Comparison of ENCODE assay signal across 21 cellular contexts in the genomic region with DNA sequence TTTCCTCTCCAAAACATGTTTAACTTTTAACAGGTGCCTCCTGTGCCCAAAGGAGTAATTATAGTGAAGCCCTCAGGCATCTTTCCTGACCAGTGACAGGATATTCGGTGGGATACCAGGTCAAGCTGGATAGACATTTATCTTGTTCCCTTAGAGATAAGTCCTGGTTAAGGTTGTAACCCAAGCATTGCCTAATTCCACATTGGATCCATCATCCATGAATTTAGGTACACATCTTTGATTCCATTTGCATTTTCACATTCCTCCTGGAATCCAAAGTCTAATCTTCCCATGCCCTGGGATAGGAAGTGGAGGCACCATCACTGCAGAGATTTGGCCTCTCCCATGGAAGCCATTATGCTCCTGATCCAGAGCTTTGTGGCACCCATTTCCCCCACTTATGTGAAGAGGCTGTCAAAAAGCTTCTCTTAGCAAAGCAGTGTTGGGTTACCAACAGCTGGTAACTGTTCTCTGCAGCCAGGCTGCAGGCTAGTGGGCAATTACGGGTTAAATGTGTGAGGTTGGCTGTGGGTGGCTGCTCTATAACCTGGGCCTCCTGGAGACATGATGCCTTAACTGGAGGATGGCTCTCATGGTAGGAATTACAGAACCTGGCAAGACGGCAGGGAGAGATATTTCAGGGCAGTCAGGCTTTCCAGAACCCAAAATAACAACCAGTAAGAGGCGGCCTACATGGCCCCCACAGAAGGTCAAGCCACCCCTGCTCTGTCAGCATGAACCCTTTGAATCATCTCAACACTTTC.
DNase-seq lines count a peak whose midpoint lies in the region; ATAC-seq, FAIRE-seq and TF ChIP-seq lines count a peak whose summit lies in the region.
"Had no signal": no experiment of that assay in that cellular context is flagged by ENCODE, and none has a peak within 500 bp of the region (broad histone marks: within the 10 kb centered on the region; RNA-seq: fewer than 3 reads in every experiment).

No MANE protein-coding gene starts in this region.

- no peak overlapping the region for H3K9ac ChIP-seq in H9 (ENCODE audit: extremely low read depth, insufficient read length, low read length)
- H3K9ac ChIP-seq: SK-N-SH had no signal

- no peak overlapping the region for H3K4me3 ChIP-seq in breast epithelium
- H3K4me3 ChIP-seq in psoas muscle: no peak overlapping the region
- H3K4me3 ChIP-seq: MG63 had no signal

- no peaks in the 10 kb centered on the region for H3K23me2 ChIP-seq in H9 (ENCODE audit: insufficient read length, low read depth, low read length, poor library complexity, severe bottlenecking)

- H3K27me3 ChIP-seq in breast epithelium (no peaks in the 10 kb centered on the region), psoas muscle (ENCODE audit: insufficient read depth in 3 of 3, low read length in 2 of 3) (no peaks in the 10 kb centered on the region), H9 (ENCODE audit: insufficient read depth, low read length) (no peaks in the 10 kb centered on the region)
- H3K27me3 ChIP-seq: MG63 had no signal

- peak; percentile 33 for FAIRE-seq in HTR-8/SVneo (lab: Jason Lieb, UNC)
- FAIRE-seq: D721Med, GM12892, H1 had no signal

- no peak overlapping the region for H2AFZ ChIP-seq in H9 (ENCODE audit: low read length)

- no peak overlapping the region for H3K56ac ChIP-seq in H9 (ENCODE audit: insufficient read length, low read depth, low read length)

- H2BK15ac ChIP-seq in H9 (ENCODE audit: low read depth, low read length): no peak overlapping the region

- H3K4me1 ChIP-seq in breast epithelium (peaks cover 0 to 5% of the 10 kb centered on the region in 2 donors), psoas muscle (peaks cover 22% of the 10 kb centered on the region), H9 (ENCODE audit: insufficient read depth, low read length) (no peaks in the 10 kb centered on the region)

- no peak for TF ChIP-seq CTCF in breast epithelium (IDR thresholded peaks at IDR 0.05)
- no peak for TF ChIP-seq CTCF in psoas muscle (IDR thresholded peaks at IDR 0.05)
- no peak for TF ChIP-seq CTCF in H9 (conservative IDR thresholded peaks at IDR 0.05)

- no peaks in the 10 kb centered on the region for H3K79me1 ChIP-seq in H9 (ENCODE audit: insufficient read depth, low read depth, low read length, poor library complexity, severe bottlenecking)

- no peaks in the 10 kb centered on the region for H4K20me1 ChIP-seq in H9 (ENCODE audit: control insufficient read depth, insufficient read depth, insufficient read length)

- H3K23ac ChIP-seq in H9 (ENCODE audit: insufficient read length, low read depth, low read length): no peak overlapping the region

- H2BK120ac ChIP-seq in H9 (ENCODE audit: low read depth, low read length, poor library complexity, severe bottlenecking): no peak overlapping the region

- H3K9me3 ChIP-seq in breast epithelium (no peaks in the 10 kb centered on the region), psoas muscle (peaks cover 7% of the 10 kb centered on the region), H9 (ENCODE audit: control insufficient read depth, low read depth, low read length) (no peaks in the 10 kb centered on the region)
- H3K9me3 ChIP-seq: SK-N-SH had no signal

- no peaks in the 10 kb centered on the region for H3K27me3 Mint-ChIP-seq in H9 (ENCODE audit: low read depth)
- H3K27me3 Mint-ChIP-seq: CD4-positive, CD25-positive, alpha-beta regulatory T cell had no signal

- H3K27ac Mint-ChIP-seq in H9: no peak overlapping the region; a peak in 1 of 7 replicates
- H3K27ac Mint-ChIP-seq: CD4-positive, CD25-positive, alpha-beta regulatory T cell; HFFc6 had no signal

- peaks cover 4 to 5% of the 10 kb centered on the region in 2 experiments for H3K4me1 Mint-ChIP-seq in H9
- H3K4me1 Mint-ChIP-seq: CD4-positive, CD25-positive, alpha-beta regulatory T cell had no signal

- peak; percentile 53 to 75 (median 68) for ATAC-seq in psoas muscle
- no peak for ATAC-seq in HG02852 (IDR thresholded peaks at IDR 0.05; ENCODE audit: unreplicated experiment)
- ATAC-seq in GM19395 (IDR thresholded peaks at IDR 0.05; ENCODE audit: unreplicated experiment): no peak

- no peak overlapping the region for H3K14ac ChIP-seq in H9 (ENCODE audit: insufficient read depth, low read length)

- no peaks in the 10 kb centered on the region; a peak in 3 of 5 replicates for H3K9me3 Mint-ChIP-seq in H9

- DNase-seq in HTR-8/SVneo (ENCODE audit: insufficient read length, low spot score) (no peak), NCI-H226 (peak; percentile 88), breast epithelium (ENCODE audit: low spot score in 2 of 2) (no peak), psoas muscle (no peak), H9 (no peak), COLO829 (ENCODE audit: low spot score) (no peak)
- DNase-seq: CD4-positive, CD25-positive, alpha-beta regulatory T cell; DMS79 treated with DMSO at 0.1 percent for 48 hours; GDM1; KG1; NCI-H1092 treated with DMSO at 0.1 percent for 48 hours; NCI-H1694; NCI-H510A treated with DMSO at 0.1 percent for 48 hours; SK-N-SH had no signal

- H3T11ph ChIP-seq in H9 (ENCODE audit: low read length): no peak overlapping the region

- H2BK20ac ChIP-seq in H9 (ENCODE audit: low read depth, low read length, poor library complexity, severe bottlenecking): no peak overlapping the region

- no peak for TF ChIP-seq POLR2A in breast epithelium (IDR thresholded peaks at IDR 0.05)

- no peak overlapping the region for H4K5ac ChIP-seq in H9 (ENCODE audit: insufficient read length, low read depth, low read length)

- H3K79me2 ChIP-seq in H9 (ENCODE audit: insufficient read depth, low read length): no peaks in the 10 kb centered on the region

- no peak overlapping the region for H4K91ac ChIP-seq in H9 (ENCODE audit: insufficient read length, low read depth, low read length)

- no peaks in the 10 kb centered on the region for H3K36me3 Mint-ChIP-seq in H9 (ENCODE audit: insufficient read depth in 1 of 3, low read depth in 3 of 3)
- H3K36me3 Mint-ChIP-seq: CD4-positive, CD25-positive, alpha-beta regulatory T cell had no signal

- no peak overlapping the region for H2BK5ac ChIP-seq in H9 (ENCODE audit: insufficient read length, low read length)

- no peak overlapping the region for H2AK5ac ChIP-seq in H9 (ENCODE audit: insufficient read length, low read length)

- no peak overlapping the region for H4K8ac ChIP-seq in H9 (replicated peaks; ENCODE audit: insufficient read length, low read depth, low read length)

- WGBS in psoas muscle, 3 donors: 10 to 31% (median 16%) methylated on average over 4 of the region's 4 CpGs
- no CpG with 5 or more reads among the region's 4 CpGs for WGBS in H9 (ENCODE audit: extremely low coverage, insufficient read length, low lambda C conversion rate)

- no peak overlapping the region for H3K18ac ChIP-seq in H9 (ENCODE audit: insufficient read length, low read depth, low read length)

- H3K4me3 Mint-ChIP-seq in H9: no peak overlapping the region
- H3K4me3 Mint-ChIP-seq: CD4-positive, CD25-positive, alpha-beta regulatory T cell; HFFc6 had no signal

- no peaks in the 10 kb centered on the region for H3K36me3 ChIP-seq in breast epithelium
- H3K36me3 ChIP-seq in psoas muscle (ENCODE audit: insufficient read depth in 1 of 2, low read depth in 1 of 2): no peaks in the 10 kb centered on the region
- H3K36me3 ChIP-seq: MG63 had no signal

- H2BK12ac ChIP-seq in H9 (ENCODE audit: insufficient read length, low read depth, low read length): no peak overlapping the region

- intact Hi-C loops in breast epithelium (cut with DNase I; ENCODE audit: low total_unique reads) (no loop called here), psoas muscle (cut with DNase I) (loop anchor here in 1 of 2 donors (10.0 kb wide), 1 partner anchor 194 kb away; no protein-coding TSS in a partner anchor)

- H3K27ac ChIP-seq in breast epithelium (peak overlapping the region; percentile 26 to 60), psoas muscle (peak overlapping the region; percentile 80), H9 (ENCODE audit: insufficient read length, low read depth, low read length) (no peak overlapping the region)

- no peak overlapping the region for H3K4me2 ChIP-seq in H9 (ENCODE audit: insufficient read depth, insufficient read length, low read length)
- H3K4me2 ChIP-seq: SK-N-SH had no signal

- no peak overlapping the region for H3K4ac ChIP-seq in H9 (ENCODE audit: low read depth, low read length)

Comparison
In these comparisons a context has a peak if more than half of its experiments do, and no peak if none do; other contexts are left out.
1. ATAC-seq: peak in psoas muscle (4 of 4); none in HG02852 (single experiment) and GM19395 (single experiment).